22 cellular contexts compared by ENCODE assay signal in the genomic region with DNA sequence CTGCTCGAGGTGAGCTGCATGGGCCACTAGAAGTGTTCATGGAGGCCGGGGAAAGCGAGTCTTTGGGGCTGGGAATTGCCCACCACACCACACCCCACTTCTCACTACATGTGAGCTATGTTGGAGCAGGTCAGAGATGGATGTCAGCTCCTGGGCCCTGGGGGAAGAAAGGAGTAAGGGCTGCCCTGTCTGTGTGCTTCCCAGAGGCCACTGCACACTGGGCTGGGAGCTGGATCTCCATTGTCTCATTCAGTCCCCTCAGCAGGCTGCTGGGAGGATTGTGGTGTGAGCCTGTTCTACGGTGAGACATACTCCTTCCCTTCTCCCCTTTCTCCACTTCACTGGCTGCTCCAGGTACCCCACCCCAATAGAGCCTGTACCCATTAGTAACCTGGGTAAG. TPM values are rescaled to one million over a fixed set of nuclear protein-coding genes. Genes with fewer than 3 reads are reported as not detected.
"Had no signal": no experiment of that assay in that cellular context is flagged by ENCODE, and none has a peak within 500 bp of the region (broad histone marks: within the 10 kb centered on the region; RNA-seq: fewer than 3 reads in every experiment).

No MANE protein-coding gene starts in this region.

- H3K36me3 Mint-ChIP-seq: activated naive CD8-positive, alpha-beta T cell treated with anti-CD3 and anti-CD28 coated beads, Interleukin-2, amount 10 ng/mL, durations not matched to agents 7 days and 5 days; mesothelial cell of epicardium; stimulated activated memory B cell treated with anti-CD40 and anti-IgM and Interleukin-4, amounts not matched to agents 10 μg/mL and 1 μg/mL and 100 μg/mL, for 72 hours had no signal

- H3K4me3 Mint-ChIP-seq: activated naive CD8-positive, alpha-beta T cell treated with anti-CD3 and anti-CD28 coated beads, Interleukin-2, amount 10 ng/mL, durations not matched to agents 7 days and 5 days; mesothelial cell of epicardium; stimulated activated memory B cell treated with anti-CD40 and anti-IgM and Interleukin-4, amounts not matched to agents 10 μg/mL and 1 μg/mL and 100 μg/mL, for 72 hours had no signal

- H3K36me3 ChIP-seq: left lung, right lobe of liver, thoracic aorta had no signal

- H3K27ac Mint-ChIP-seq: activated naive CD8-positive, alpha-beta T cell treated with anti-CD3 and anti-CD28 coated beads, Interleukin-2, amount 10 ng/mL, durations not matched to agents 7 days and 5 days; mesothelial cell of epicardium; stimulated activated memory B cell treated with anti-CD40 and anti-IgM and Interleukin-4, amounts not matched to agents 10 μg/mL and 1 μg/mL and 100 μg/mL, for 72 hours had no signal

- H3K9me3 ChIP-seq: body of pancreas, left lung, right lobe of liver, thoracic aorta had no signal

- H2AFZ ChIP-seq: parathyroid adenoma had no signal

- H3K4me1 ChIP-seq: body of pancreas, right lobe of liver had no signal

- DNase-seq: activated CD4-positive, alpha-beta T cell treated with anti-CD3 and anti-CD28 coated beads, Interleukin-2, amount 50 U/mL, for 4 hours; activated naive CD4-positive, alpha-beta T cell treated with Interleukin-2 at 50 U/mL for 16 hours; activated naive CD8-positive, alpha-beta T cell treated with anti-CD3 and anti-CD28 coated beads, Interleukin-2, amount 10 ng/mL, durations not matched to agents 7 days and 5 days; amygdala; body of pancreas; erythroblast; foreskin melanocyte; hypothalamus; left lung; right lobe of liver; small intestine; stimulated activated CD4-positive, alpha-beta T cell treated with anti-CD3 and anti-CD28 coated beads, Interleukin-15, amount 100 ng/mL, for 24 hours; stimulated activated CD4-positive, alpha-beta T cell treated with anti-CD3 and anti-CD28 coated beads, Interleukin-4, amount 100 ng/mL, for 24 hours had no signal

- H3K27ac ChIP-seq: body of pancreas, left lung, parathyroid adenoma, right lobe of liver, thoracic aorta had no signal

- H3K9ac ChIP-seq: parathyroid adenoma had no signal

- H3K27me3 ChIP-seq: body of pancreas, right lobe of liver had no signal

- H3K9me3 Mint-ChIP-seq: activated naive CD8-positive, alpha-beta T cell treated with anti-CD3 and anti-CD28 coated beads, Interleukin-2, amount 10 ng/mL, durations not matched to agents 7 days and 5 days; mesothelial cell of epicardium; stimulated activated memory B cell treated with anti-CD40 and anti-IgM and Interleukin-4, amounts not matched to agents 10 μg/mL and 1 μg/mL and 100 μg/mL, for 72 hours had no signal

- H3K4me3 ChIP-seq: body of pancreas, left lung, right lobe of liver, thoracic aorta had no signal

RNA-seq across cellular contexts. Expression of a gene that starts 49.9 kb away (rescaled TPM):
- total RNA-seq: activated naive CD8-positive, alpha-beta T cell treated with anti-CD3 and anti-CD28 coated beads, Interleukin-2, amount 10 ng/mL, durations not matched to agents 7 days and 5 days; body of pancreas; cardiac septum; kidney epithelial cell; left lung; lung microvascular endothelial cell; T-helper 2 cell treated with Interferon-gamma antibody and Interleukin-4, amounts not matched to agents 100 ng/mL and 5 ng/mL, for 36 hours; thoracic aorta; ureter had no signal
- polyA plus RNA-seq: small intestine had no signal
